ENCODE assay signal across 1 cellular context in genomic region chr19:54159352-54160181, GRCh38.
TF ChIP-seq lines count a peak whose summit lies in the region.

LENG1 (minus strand) TSS chr19:54159721; CDS start chr19:54159695, 26 bp downstream.

TF ChIP-seq in GM12878, 131 proteins besides CTCF, POLR2A, EP300 and RAD21 (continued from another document and continues in another):
- no peak for TF ChIP-seq ATF2 (IDR thresholded peaks at IDR 0.05; ENCODE audit: low read length)
- peak; percentile 27 for TF ChIP-seq E2F8 (IDR thresholded peaks at IDR 0.05; ENCODE audit: low read depth, partially characterized antibody)
- no peak; the same call in 1 of the 2 replicates for TF ChIP-seq BACH1 (IDR thresholded peaks at IDR 0.05; ENCODE audit: borderline replicate concordance)
- TF ChIP-seq BCLAF1 (IDR thresholded peaks at IDR 0.05): no peak
- no peak for TF ChIP-seq RBBP5 (conservative IDR thresholded peaks at IDR 0.05)
- no peak for TF ChIP-seq MEF2A (IDR thresholded peaks at IDR 0.05; ENCODE audit: insufficient read depth, low read depth, low read length)
- no peak for TF ChIP-seq KAT2A (conservative IDR thresholded peaks at IDR 0.05; ENCODE audit: control insufficient read depth, low read depth, low read length)
- no peak; the same call in 1 of the 2 replicates for TF ChIP-seq ATF3 (IDR thresholded peaks at IDR 0.05; ENCODE audit: borderline replicate concordance, extremely low read depth, low read depth, low read length)
- peak; percentile 62 for TF ChIP-seq FOXK2 (IDR thresholded peaks at IDR 0.05)
- peak; percentile 99 for TF ChIP-seq SIN3A (IDR thresholded peaks at IDR 0.05; ENCODE audit: low read depth, low read length)
- TF ChIP-seq ATF7 (IDR thresholded peaks at IDR 0.05; ENCODE audit: low read depth): 0 out of 2 replicates have a peak, but pooled peaks have one; percentile 21
- no peak for TF ChIP-seq RCOR1 (conservative IDR thresholded peaks at IDR 0.05; ENCODE audit: low read depth, low read length)
- no peak for TF ChIP-seq BCL3 (IDR thresholded peaks at IDR 0.05; ENCODE audit: borderline replicate concordance, insufficient read depth, low read depth, low read length, poor library complexity, severe bottlenecking)
- no peak for TF ChIP-seq IRF5 (IDR thresholded peaks at IDR 0.05; ENCODE audit: borderline replicate concordance)
- no peak for TF ChIP-seq HCFC1 (IDR thresholded peaks at IDR 0.05; ENCODE audit: low read length)
- peak; percentile 64; the same call in 1 of the 2 replicates for TF ChIP-seq FOXM1 (IDR thresholded peaks at IDR 0.05; ENCODE audit: low read depth, low read length)
- TF ChIP-seq E2F4 (IDR thresholded peaks at IDR 0.05; ENCODE audit: low read depth, low read length): peak; percentile 93
- no peak for TF ChIP-seq ZNF274 (IDR thresholded peaks at IDR 0.05; ENCODE audit: insufficient read depth, insufficient read length)
- TF ChIP-seq CBX5 (IDR thresholded peaks at IDR 0.05; ENCODE audit: low read depth): no peak
- TF ChIP-seq IKZF1 (conservative IDR thresholded peaks at IDR 0.05): peak; percentile 91
- TF ChIP-seq USF2 (IDR thresholded peaks at IDR 0.05; ENCODE audit: borderline replicate concordance, low read depth, low read length): no peak
- no peak for TF ChIP-seq ASH2L (IDR thresholded peaks at IDR 0.05; ENCODE audit: borderline replicate concordance, low read depth)
- TF ChIP-seq ZBTB40 (IDR thresholded peaks at IDR 0.05; ENCODE audit: borderline replicate concordance): peak; percentile 89
- no peak for TF ChIP-seq SUPT20H (IDR thresholded peaks at IDR 0.05; ENCODE audit: borderline replicate concordance, control insufficient read depth, low read depth, low read length)
- peak; percentile 68 for TF ChIP-seq POLR2AphosphoS2 (IDR thresholded peaks at IDR 0.05; ENCODE audit: low read depth, low read length)
- TF ChIP-seq GABPA (IDR thresholded peaks at IDR 0.05; ENCODE audit: low read depth): peak; percentile 82
- TF ChIP-seq FOS (IDR thresholded peaks at IDR 0.05; ENCODE audit: borderline replicate concordance, extremely low read depth, insufficient read length): peak; percentile 89
- TF ChIP-seq NKRF (conservative IDR thresholded peaks at IDR 0.05): peak; percentile 99
- no peak for TF ChIP-seq JUND (IDR thresholded peaks at IDR 0.05; ENCODE audit: low read depth, low read length)
- TF ChIP-seq TCF7 (IDR thresholded peaks at IDR 0.05; ENCODE audit: borderline replicate concordance): no peak
- no peak for TF ChIP-seq YBX1 (IDR thresholded peaks at IDR 0.05)
- no peak for TF ChIP-seq NR2F1 (conservative IDR thresholded peaks at IDR 0.05)
